In genomic region chrX:32514986-32515385, GRCh38 we compare ENCODE assay signal across 17 cellular contexts.
DNase-seq lines count a peak whose midpoint lies in the region; ATAC-seq and TF ChIP-seq lines count a peak whose summit lies in the region.
"Had no signal": no experiment of that assay in that cellular context is flagged by ENCODE, and none has a peak within 500 bp of the region (broad histone marks: within the 10 kb centered on the region; RNA-seq: fewer than 3 reads in every experiment).

No MANE protein-coding gene starts in this region.

- H3K27me3 ChIP-seq in OCI-LY3 (ENCODE audit: low read depth, low read length) (peaks cover 54% of the 10 kb centered on the region), body of pancreas (no peaks in the 10 kb centered on the region), psoas muscle (ENCODE audit: insufficient read depth in 3 of 3, low read length in 2 of 3) (no peaks in the 10 kb centered on the region)

- WGBS in body of pancreas, 2 donors: 53 to 79% methylated on average over 5 of the region's 5 CpGs
- 69 to 93% (median 85%) methylated on average over 5 of the region's 5 CpGs for WGBS in psoas muscle, 3 donors

- H3K27ac ChIP-seq in OCI-LY3 (ENCODE audit: low read length) (no peak overlapping the region), body of pancreas (no peak overlapping the region), psoas muscle (no peak overlapping the region)
- H3K27ac ChIP-seq: skin epidermis had no signal

- intact Hi-C loops in body of pancreas (cut with DNase I): no loop called here
- intact Hi-C loops in psoas muscle (cut with DNase I): no loop called here

- no peak for TF ChIP-seq POLR2A in body of pancreas (IDR thresholded peaks at IDR 0.05)

- ATAC-seq in GM18870 (IDR thresholded peaks at IDR 0.05; ENCODE audit: unreplicated experiment) (peak; percentile 99), GM21717 (IDR thresholded peaks at IDR 0.05; ENCODE audit: unreplicated experiment) (peak; percentile 97), HG03045 (IDR thresholded peaks at IDR 0.05; ENCODE audit: unreplicated experiment) (peak; percentile 65), body of pancreas (no peak), psoas muscle (no peak)
- ATAC-seq: K562 had no signal

- peak overlapping the region; percentile 91 for H3K4me2 ChIP-seq in OCI-LY3 (ENCODE audit: low read length)

- 0 out of 2 replicates have a peak overlapping the region, but pooled peaks have one; percentile 21 for H3K9ac ChIP-seq in OCI-LY3 (ENCODE audit: low read length)

- no peaks in the 10 kb centered on the region for H3K36me3 ChIP-seq in OCI-LY3 (replicated peaks; ENCODE audit: low read depth, low read length)
- H3K36me3 ChIP-seq in body of pancreas (replicated peaks in 1 of 2; ENCODE audit: insufficient read depth in 1 of 2, low read depth in 2 of 2): no peaks in the 10 kb centered on the region
- H3K36me3 ChIP-seq in psoas muscle (ENCODE audit: insufficient read depth in 1 of 2, low read depth in 1 of 2): no peaks in the 10 kb centered on the region

- no peaks in the 10 kb centered on the region for H3K9me3 ChIP-seq in OCI-LY3 (ENCODE audit: insufficient read depth, low read length)
- no peaks in the 10 kb centered on the region for H3K9me3 ChIP-seq in body of pancreas
- H3K9me3 ChIP-seq in psoas muscle: no peaks in the 10 kb centered on the region

- no peaks in the 10 kb centered on the region for H3K79me2 ChIP-seq in OCI-LY3 (ENCODE audit: low read length)

- H3K4me3 ChIP-seq in OCI-LY3 (ENCODE audit: low read length) (peak overlapping the region; percentile 74), body of pancreas (no peak overlapping the region), psoas muscle (no peak overlapping the region)
- H3K4me3 ChIP-seq: K562, lung, skin epidermis had no signal

- TF ChIP-seq CTCF in OCI-LY3 (IDR thresholded peaks at IDR 0.05; ENCODE audit: low read depth, low read length) (no peak), body of pancreas (IDR thresholded peaks at IDR 0.05) (no peak), psoas muscle (IDR thresholded peaks at IDR 0.05) (no peak)

- H2AFZ ChIP-seq in OCI-LY3 (ENCODE audit: low read depth, low read length): no peak overlapping the region

- DNase-seq in body of pancreas (no peak), Kasumi-1 (lab: John Stamatoyannopoulos, UW) (no peak), psoas muscle (no peak)
- DNase-seq in stimulated activated CD4-positive, alpha-beta T cell treated with anti-CD3 and anti-CD28 coated beads, Interleukin-4, amount 100 ng/mL, for 1 hour: no peak
- DNase-seq: activated CD4-positive, alpha-beta T cell treated with anti-CD3 and anti-CD28 coated beads for 48 hours; activated T-cell treated with anti-CD3 and anti-CD28 coated beads, Interleukin-2, amount 50 U/mL, for 48 hours; anterior cingulate cortex; NCI-H1436 treated with DMSO at 0.1 percent for 48 hours; NCI-H510A; T-helper 1 cell had no signal

- H3K4me1 ChIP-seq in OCI-LY3 (ENCODE audit: low read length): peaks cover 11% of the 10 kb centered on the region
- H3K4me1 ChIP-seq in body of pancreas: no peaks in the 10 kb centered on the region
- H3K4me1 ChIP-seq in psoas muscle: no peaks in the 10 kb centered on the region

- H4K20me1 ChIP-seq in OCI-LY3 (ENCODE audit: insufficient read depth, low read length): no peaks in the 10 kb centered on the region

Comparison
In these comparisons a context has a peak if more than half of its experiments do, and no peak if none do; other contexts are left out.
1. ATAC-seq: peak in GM18870 (single experiment), GM21717 (single experiment) and HG03045 (single experiment); none in body of pancreas (single experiment) and psoas muscle (0 of 4).